In the genomic region with DNA sequence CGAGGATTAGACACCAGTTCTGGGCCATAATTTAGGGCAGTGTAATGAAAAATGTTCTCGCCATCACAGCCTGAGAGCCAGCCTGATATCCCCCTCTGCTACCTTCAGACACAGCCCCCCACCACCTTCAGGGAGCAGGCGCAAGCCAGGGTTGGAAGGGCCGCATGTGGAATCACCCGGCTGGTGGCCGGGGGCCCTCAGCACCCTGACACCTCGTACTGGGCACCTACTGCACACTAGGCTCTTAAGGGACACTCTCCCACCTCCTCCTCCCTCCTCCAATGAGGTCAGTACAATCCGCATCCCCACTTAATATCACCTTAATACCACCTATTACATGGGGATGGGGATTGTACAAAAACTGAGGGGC, we compare ENCODE assay signal across 26 cellular contexts. TPM values are rescaled to one million over a fixed set of nuclear protein-coding genes. Genes with fewer than 3 reads are reported as not detected.
"Had no signal": no experiment of that assay in that cellular context is flagged by ENCODE, and none has a peak within 500 bp of the region (broad histone marks: within the 10 kb centered on the region; RNA-seq: fewer than 3 reads in every experiment).

No MANE protein-coding gene starts in this region.

- ATAC-seq: effector memory CD8-positive, alpha-beta T cell; mucosa of descending colon; naive thymus-derived CD4-positive, alpha-beta T cell; psoas muscle; right cardiac atrium; stimulated activated effector memory CD8-positive, alpha-beta T cell treated with anti-CD3 and anti-CD28 coated beads, Interleukin-12 subunit alpha, Interleukin-12 subunit beta, amount 100 ng/mL, for 72 hours had no signal

- H3K27ac Mint-ChIP-seq: effector memory CD8-positive, alpha-beta T cell; memory B cell; naive thymus-derived CD4-positive, alpha-beta T cell; stimulated activated effector memory CD8-positive, alpha-beta T cell treated with anti-CD3 and anti-CD28 coated beads, Interleukin-12 subunit alpha, Interleukin-12 subunit beta, amount 100 ng/mL, for 72 hours had no signal

- DNase-seq: cerebellar nuclear complex; cortex of kidney; effector memory CD8-positive, alpha-beta T cell; head of caudate nucleus; mucosa of descending colon; naive thymus-derived CD4-positive, alpha-beta T cell; right cardiac atrium; sigmoid colon; stimulated activated CD4-positive, alpha-beta T cell treated with anti-CD3 and anti-CD28 coated beads, Interleukin-2, amount 100 ng/mL, for 24 hours; stimulated activated CD4-positive, alpha-beta T cell treated with anti-CD3 and anti-CD28 coated beads, Interleukin-4, amount 100 ng/mL, for 24 hours; stimulated activated naive CD4-positive, alpha-beta T cell treated with Interleukin-2 at 50 U/mL for 16 hours; stomach; thyroid gland had no signal

- H3K9me3 Mint-ChIP-seq: effector memory CD8-positive, alpha-beta T cell; type B pancreatic cell had no signal

- FAIRE-seq: frontal cortex, keratinocyte had no signal

- H3K4me3 ChIP-seq: lung, mucosa of descending colon, psoas muscle, sigmoid colon, stomach, thyroid gland had no signal

- H3K27ac ChIP-seq: psoas muscle, sigmoid colon, stomach, thyroid gland had no signal

- H3K36me3 Mint-ChIP-seq: memory B cell; naive thymus-derived CD4-positive, alpha-beta T cell; stimulated activated effector memory CD8-positive, alpha-beta T cell treated with anti-CD3 and anti-CD28 coated beads, Interleukin-12 subunit alpha, Interleukin-12 subunit beta, amount 100 ng/mL, for 72 hours had no signal

- H3K4me3 Mint-ChIP-seq: effector memory CD8-positive, alpha-beta T cell; memory B cell; mesothelial cell of epicardium; naive thymus-derived CD4-positive, alpha-beta T cell; stimulated activated effector memory CD8-positive, alpha-beta T cell treated with anti-CD3 and anti-CD28 coated beads, Interleukin-12 subunit alpha, Interleukin-12 subunit beta, amount 100 ng/mL, for 72 hours; type B pancreatic cell had no signal

- H3K27me3 ChIP-seq: sigmoid colon, thyroid gland had no signal

- H3K27me3 Mint-ChIP-seq: type B pancreatic cell had no signal

- H3K4me1 ChIP-seq: psoas muscle had no signal

- H3K9me3 ChIP-seq: thyroid gland had no signal

- H3K36me3 ChIP-seq: sigmoid colon, stomach, thyroid gland had no signal

RNA-seq across cellular contexts. Expression of a gene that starts 55.5 kb away (rescaled TPM):
- total RNA-seq: dermis microvascular lymphatic vessel endothelial cell; fibroblast of villous mesenchyme; glomerular endothelial cell; liver; naive thymus-derived CD4-positive, alpha-beta T cell; osteocyte; psoas muscle had no signal
- polyA plus RNA-seq: liver; naive thymus-derived CD4-positive, alpha-beta T cell had no signal
